Comparison of ENCODE assay signal across 1 cellular context in genomic region chr5:33440482-33441240, GRCh38.
TF ChIP-seq lines count a peak whose summit lies in the region.

TSS of gene TARS1 (plus strand) at chr5:33440965. CDS start at chr5:33441087, 122 bp downstream.

TF ChIP-seq in HepG2, 621 proteins besides CTCF, POLR2A, EP300 and RAD21 (continued from another document and continues in another):
- TF ChIP-seq TRIM22 (IDR thresholded peaks at IDR 0.05) (no peak), ZNF749 (CRISPR knock-in tag; IDR thresholded peaks at IDR 0.05; ENCODE audit: borderline replicate concordance) (no peak; the same call in 1 of the 2 replicates), XBP1 (CRISPR knock-in tag; IDR thresholded peaks at IDR 0.05) (no peak), TEAD3 (CRISPR knock-in tag; optimal IDR thresholded peaks at IDR 0.05; ENCODE audit: borderline replicate concordance) (no peak), ZSCAN25 (CRISPR knock-in tag; IDR thresholded peaks at IDR 0.05) (no peak; the same call in 1 of the 2 replicates), ZNF431 (CRISPR knock-in tag; IDR thresholded peaks at IDR 0.05; ENCODE audit: borderline replicate concordance, low read depth) (no peak; the same call in 1 of the 2 replicates), SSRP1 (CRISPR knock-in tag; IDR thresholded peaks at IDR 0.05) (no peak), ZSCAN31 (CRISPR knock-in tag; IDR thresholded peaks at IDR 0.05; ENCODE audit: low read depth) (peak; percentile 89), GTF2F1 (IDR thresholded peaks at IDR 0.05; ENCODE audit: low read length) (no peak), GRHL1 (CRISPR knock-in tag; conservative IDR thresholded peaks at IDR 0.05) (no peak), ZNF782 (CRISPR knock-in tag; IDR thresholded peaks at IDR 0.05; ENCODE audit: borderline replicate concordance) (no peak; the same call in 1 of the 2 replicates), ZNF512B (CRISPR knock-in tag; IDR thresholded peaks at IDR 0.05; ENCODE audit: borderline replicate concordance) (no peak), PRDM15 (CRISPR knock-in tag; IDR thresholded peaks at IDR 0.05) (peak; percentile 97), CHD2 (IDR thresholded peaks at IDR 0.05; ENCODE audit: low read depth, low read length) (no peak), TAF15 (IDR thresholded peaks at IDR 0.05; ENCODE audit: low read depth, low read length, poor library complexity, severe bottlenecking) (no peak), EHMT2 (IDR thresholded peaks at IDR 0.05; ENCODE audit: borderline replicate concordance, low read depth, low read length) (peak; percentile 18; the same call in 1 of the 2 replicates), RBM22 (optimal IDR thresholded peaks at IDR 0.05; ENCODE audit: low read length) (no peak), ZNF143 (CRISPR knock-in tag; IDR thresholded peaks at IDR 0.05) (peak; percentile 21; the same call in 1 of the 2 replicates), ZFAT (CRISPR knock-in tag; conservative IDR thresholded peaks at IDR 0.05) (no peak; the same call in 1 of the 2 replicates), ZNF414 (CRISPR knock-in tag; IDR thresholded peaks at IDR 0.05) (no peak), FLYWCH1 (CRISPR knock-in tag; IDR thresholded peaks at IDR 0.05) (no peak), ZSCAN9 (CRISPR knock-in tag; IDR thresholded peaks at IDR 0.05; ENCODE audit: borderline replicate concordance) (no peak; the same call in none of the 2 replicates), REXO4 (CRISPR knock-in tag; IDR thresholded peaks at IDR 0.05; ENCODE audit: borderline replicate concordance) (no peak), RNF2 (conservative IDR thresholded peaks at IDR 0.05; ENCODE audit: low read depth) (no peak), HNRNPLL (IDR thresholded peaks at IDR 0.05; ENCODE audit: low read depth, low read length, poor library complexity, severe bottlenecking) (peak; percentile 95), MED1 (CRISPR knock-in tag; IDR thresholded peaks at IDR 0.05) (peak; percentile 69), HNRNPK (IDR thresholded peaks at IDR 0.05; ENCODE audit: low read depth, low read length, poor library complexity, severe bottlenecking) (no peak), ZNF770 (CRISPR knock-in tag; IDR thresholded peaks at IDR 0.05) (0 out of 2 replicates have a peak, but pooled peaks have one; percentile 30), ZBTB8A (CRISPR knock-in tag; IDR thresholded peaks at IDR 0.05; ENCODE audit: borderline replicate concordance, low read depth) (no peak), ZNF800 (CRISPR knock-in tag; IDR thresholded peaks at IDR 0.05) (0 out of 2 replicates have a peak, but pooled peaks have one; percentile 27), ZBTB7B (CRISPR knock-in tag; IDR thresholded peaks at IDR 0.05) (peak; percentile 78), SOX5 (CRISPR knock-in tag; IDR thresholded peaks at IDR 0.05; ENCODE audit: borderline replicate concordance) (peak; percentile 67), E2F5 (CRISPR knock-in tag; conservative IDR thresholded peaks at IDR 0.05) (no peak), ZNF766 (CRISPR knock-in tag; IDR thresholded peaks at IDR 0.05; ENCODE audit: borderline replicate concordance) (peak; percentile 67), RFX3 (CRISPR knock-in tag; IDR thresholded peaks at IDR 0.05) (no peak), RERE (CRISPR knock-in tag; IDR thresholded peaks at IDR 0.05; ENCODE audit: low read depth) (0 out of 2 replicates have a peak, but pooled peaks have one; percentile 10), ZNF775 (CRISPR knock-in tag; IDR thresholded peaks at IDR 0.05; ENCODE audit: borderline replicate concordance) (no peak), ZNF136 (CRISPR knock-in tag; IDR thresholded peaks at IDR 0.05; ENCODE audit: low read depth) (peak; percentile 66; the same call in 1 of the 2 replicates)
